Comparison of ENCODE assay signal across 17 cellular contexts in genomic region chr7:651032-651728, GRCh38.
A peak's percentile ranks its signal among the peaks of the same experiment; 100 is the strongest.
DNase-seq lines count a peak whose midpoint lies in the region; ATAC-seq and TF ChIP-seq lines count a peak whose summit lies in the region.
"Had no signal": no experiment of that assay in that cellular context is flagged by ENCODE, and none has a peak within 500 bp of the region (broad histone marks: within the 10 kb centered on the region; RNA-seq: fewer than 3 reads in every experiment).

No MANE protein-coding gene starts in this region.

- no peak for ATAC-seq in activated naive CD4-positive, alpha-beta T cell treated with anti-CD3 and anti-CD28 coated beads, Interleukin-2, amount 50 U/mL, for 72 hours
- no peak for ATAC-seq in GM19455 (IDR thresholded peaks at IDR 0.05; ENCODE audit: unreplicated experiment)

- TF ChIP-seq CTCF in GM12865 (IDR thresholded peaks at IDR 0.05; ENCODE audit: insufficient read depth, low read depth, low read length, missing control alignments), result no peak

- H3K27ac Mint-ChIP-seq in activated naive CD4-positive, alpha-beta T cell treated with anti-CD3 and anti-CD28 coated beads for 36 hours, result peak overlapping the region; percentile 12
- H3K27ac Mint-ChIP-seq in activated naive CD4-positive, alpha-beta T cell treated with anti-CD3 and anti-CD28 coated beads, Interleukin-2, amount 50 U/mL, for 72 hours, result no peak overlapping the region
- H3K27ac Mint-ChIP-seq in activated naive CD8-positive, alpha-beta T cell treated with anti-CD3 and anti-CD28 coated beads for 36 hours, result no peak overlapping the region
- H3K27ac Mint-ChIP-seq: activated B cell treated with CpG ODN at 0.5 μM for 24 hours; activated T-helper 1 cell treated with anti-CD3 and anti-CD28 coated beads, Interleukin-12 subunit alpha, Interleukin-12 subunit beta, Interleukin-2, Interleukin-4 antibody, amounts not matched to agents 30 ng/mL and 10 ng/mL and 1 ng/mL, durations not matched to agents 14 hours and 24 hours and 36 hours; immature natural killer cell had no signal

- no peaks in the 10 kb centered on the region for H3K36me3 Mint-ChIP-seq in activated naive CD4-positive, alpha-beta T cell treated with anti-CD3 and anti-CD28 coated beads for 36 hours (ENCODE audit: low read depth)
- H3K36me3 Mint-ChIP-seq in activated naive CD4-positive, alpha-beta T cell treated with anti-CD3 and anti-CD28 coated beads, Interleukin-2, amount 50 U/mL, for 72 hours, result no peaks in the 10 kb centered on the region
- peaks cover 3% of the 10 kb centered on the region for H3K36me3 Mint-ChIP-seq in activated naive CD8-positive, alpha-beta T cell treated with anti-CD3 and anti-CD28 coated beads for 36 hours
- H3K36me3 Mint-ChIP-seq: immature natural killer cell had no signal

- H3K9me3 Mint-ChIP-seq in activated naive CD4-positive, alpha-beta T cell treated with anti-CD3 and anti-CD28 coated beads for 36 hours, result no peaks in the 10 kb centered on the region
- H3K9me3 Mint-ChIP-seq in activated naive CD4-positive, alpha-beta T cell treated with anti-CD3 and anti-CD28 coated beads, Interleukin-2, amount 50 U/mL, for 72 hours, result no peaks in the 10 kb centered on the region
- no peaks in the 10 kb centered on the region for H3K9me3 Mint-ChIP-seq in activated naive CD8-positive, alpha-beta T cell treated with anti-CD3 and anti-CD28 coated beads for 36 hours
- H3K9me3 Mint-ChIP-seq: activated B cell treated with CpG ODN at 0.5 μM for 24 hours, immature natural killer cell had no signal

- H3K4me1 Mint-ChIP-seq in activated naive CD4-positive, alpha-beta T cell treated with anti-CD3 and anti-CD28 coated beads for 36 hours (ENCODE audit: low read depth), result no peaks in the 10 kb centered on the region
- peaks cover 2% of the 10 kb centered on the region for H3K4me1 Mint-ChIP-seq in activated naive CD8-positive, alpha-beta T cell treated with anti-CD3 and anti-CD28 coated beads for 36 hours
- H3K4me1 Mint-ChIP-seq: activated B cell treated with CpG ODN at 0.5 μM for 24 hours, immature natural killer cell had no signal

- no peaks in the 10 kb centered on the region for H3K27me3 Mint-ChIP-seq in activated naive CD4-positive, alpha-beta T cell treated with anti-CD3 and anti-CD28 coated beads for 36 hours (ENCODE audit: low read depth)
- H3K27me3 Mint-ChIP-seq in activated naive CD8-positive, alpha-beta T cell treated with anti-CD3 and anti-CD28 coated beads for 36 hours, result no peaks in the 10 kb centered on the region
- H3K27me3 Mint-ChIP-seq: activated B cell treated with CpG ODN at 0.5 μM for 24 hours had no signal

- H3K4me3 ChIP-seq in GM12865 (ENCODE audit: low read depth, low read length), result no peak overlapping the region
- H3K4me3 ChIP-seq: thyroid gland had no signal

- H3K4me3 Mint-ChIP-seq in activated naive CD4-positive, alpha-beta T cell treated with anti-CD3 and anti-CD28 coated beads for 36 hours, result no peak overlapping the region
- H3K4me3 Mint-ChIP-seq in activated naive CD8-positive, alpha-beta T cell treated with anti-CD3 and anti-CD28 coated beads for 36 hours, result no peak overlapping the region
- H3K4me3 Mint-ChIP-seq: activated B cell treated with CpG ODN at 0.5 μM for 24 hours; activated T-helper 1 cell treated with anti-CD3 and anti-CD28 coated beads, Interleukin-12 subunit alpha, Interleukin-12 subunit beta, Interleukin-2, Interleukin-4 antibody, amounts not matched to agents 30 ng/mL and 10 ng/mL and 1 ng/mL, durations not matched to agents 14 hours and 24 hours and 36 hours; immature natural killer cell had no signal

- intact Hi-C loops in activated naive CD4-positive, alpha-beta T cell treated with anti-CD3 and anti-CD28 coated beads for 36 hours (cut with micrococcal nuclease), result no loop called here

- CTCF ChIA-PET in activated naive CD4-positive, alpha-beta T cell treated with anti-CD3 and anti-CD28 coated beads for 36 hours (lab: Charles Lee), result no interaction called here

- peak; percentile 25 for DNase-seq in activated naive CD4-positive, alpha-beta T cell treated with anti-CD3 and anti-CD28 coated beads for 36 hours
- DNase-seq in activated naive CD4-positive, alpha-beta T cell treated with anti-CD3 and anti-CD28 coated beads, Interleukin-2, amount 50 U/mL, for 72 hours (ENCODE audit: low spot score in 2 of 2), result no peak
- DNase-seq in GM12865 (ENCODE audit: low read depth) (peak; percentile 21), HCEC 1CT (no peak), RKO (ENCODE audit: low spot score) (no peak)
- peak; percentile 30 for DNase-seq in activated naive CD8-positive, alpha-beta T cell treated with anti-CD3 and anti-CD28 coated beads for 36 hours
- peak; percentile 21 for DNase-seq in stimulated activated CD4-positive, alpha-beta T cell treated with anti-CD3 and anti-CD28 coated beads, Interleukin-1b, Interleukin-23, amount 100 ng/mL, for 48 hours
- DNase-seq: activated B cell treated with CpG ODN at 0.5 μM for 24 hours, DMS 273 treated with DMSO at 0.1 percent for 48 hours, GF-D8, KG1, NCI-H1105 treated with DMSO at 0.1 percent for 48 hours, RPMI8226, thyroid gland had no signal

Comparison
In these comparisons a context has a peak if more than half of its experiments do, and no peak if none do; other contexts are left out.
1. DNase-seq: peak in activated naive CD4-positive, alpha-beta T cell treated with anti-CD3 and anti-CD28 coated beads for 36 hours (single experiment), GM12865 (single experiment), activated naive CD8-positive, alpha-beta T cell treated with anti-CD3 and anti-CD28 coated beads for 36 hours (single experiment) and stimulated activated CD4-positive, alpha-beta T cell treated with anti-CD3 and anti-CD28 coated beads, Interleukin-1b, Interleukin-23, amount 100 ng/mL, for 48 hours (single experiment); none in activated naive CD4-positive, alpha-beta T cell treated with anti-CD3 and anti-CD28 coated beads, Interleukin-2, amount 50 U/mL, for 72 hours (0 of 2), HCEC 1CT (single experiment) and RKO (single experiment).